Comparison of ENCODE assay signal across 6 cellular contexts in the genomic region with DNA sequence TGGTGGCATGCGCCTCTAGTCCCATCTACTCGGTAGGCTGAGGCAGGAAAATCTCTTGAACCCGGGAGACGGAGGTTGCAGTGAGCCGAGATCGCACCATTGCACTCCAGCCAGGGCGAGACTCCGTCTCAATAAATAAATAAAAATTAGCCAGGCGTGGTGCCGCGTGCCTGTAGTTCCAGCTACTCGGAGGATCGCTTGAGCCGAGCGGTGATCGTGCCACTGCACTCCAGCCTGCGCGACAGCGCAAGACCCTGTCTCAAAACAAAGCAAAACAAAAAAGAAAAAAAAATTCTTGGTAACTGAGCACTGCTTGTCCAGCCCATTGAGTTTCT. TPM values are rescaled to one million over a fixed set of nuclear protein-coding genes. Genes with fewer than 3 reads are reported as not detected.
DNase-seq lines count a peak whose midpoint lies in the region; ATAC-seq and TF ChIP-seq lines count a peak whose summit lies in the region.

No MANE protein-coding gene starts in this region.

- no peaks in the 10 kb centered on the region for H3K36me3 ChIP-seq in hepatocyte (replicated peaks; ENCODE audit: insufficient read depth, low read depth)
- H3K36me3 ChIP-seq in upper lobe of left lung = peaks cover 32 to 61% (median 51%) of the 10 kb centered on the region in 4 donors

- no peaks in the 10 kb centered on the region for H4K20me1 ChIP-seq in hepatocyte (ENCODE audit: insufficient read depth, poor library complexity, severe bottlenecking)

- TF ChIP-seq EP300 in upper lobe of left lung (IDR thresholded peaks at IDR 0.05) = no peak

- H3K27me3 ChIP-seq in hepatocyte (no peaks in the 10 kb centered on the region), upper lobe of left lung (no peaks in the 10 kb centered on the region)

- no peak for DNase-seq in activated T-cell treated with anti-CD3 and anti-CD28 coated beads, Interleukin-2, amount 50 U/mL, for 4 hours
- DNase-seq in activated T-cell treated with anti-CD3 and anti-CD28 coated beads, Interleukin-2, amount 50 U/mL, for 48 hours = no peak
- DNase-seq in hepatocyte (ENCODE audit: low spot score) (no peak), upper lobe of left lung (peak in 1 of 2 donors; percentile 61), occipital lobe (lab: John Stamatoyannopoulos, UW) (no peak)
- no peak for DNase-seq in activated CD4-positive, alpha-beta T cell treated with anti-CD3 and anti-CD28 coated beads for 4 hours

- H3K4me2 ChIP-seq in hepatocyte = peak overlapping the region; percentile 97

- H3K9me3 Mint-ChIP-seq in activated T-cell treated with anti-CD3 and anti-CD28 coated beads, Interleukin-2, amount 50 U/mL, for 4 hours = no peaks in the 10 kb centered on the region

- peaks cover 29% of the 10 kb centered on the region for H3K79me2 ChIP-seq in hepatocyte

- H3K4me3 Mint-ChIP-seq in activated T-cell treated with anti-CD3 and anti-CD28 coated beads, Interleukin-2, amount 50 U/mL, for 4 hours = peak overlapping the region; percentile 99

- ATAC-seq in activated T-cell treated with anti-CD3 and anti-CD28 coated beads, Interleukin-2, amount 50 U/mL, for 4 hours = no peak
- ATAC-seq in upper lobe of left lung (ENCODE audit: low FRiP score in 2 of 2) = no peak

- WGBS in hepatocyte (ENCODE audit: low lambda C conversion rate, missing lambda C conversion rate) = 30% methylated on average over 19 of the region's 19 CpGs
- 17 to 25% methylated on average over 18 to 19 of the region's 19 CpGs for WGBS in upper lobe of left lung, 2 donors

- TF ChIP-seq CTCF in hepatocyte (IDR thresholded peaks at IDR 0.05; ENCODE audit: poor library complexity) = no peak
- TF ChIP-seq CTCF in upper lobe of left lung (IDR thresholded peaks at IDR 0.05) = no peak

- H3K27ac ChIP-seq in hepatocyte = peak overlapping the region; percentile 92
- H3K27ac ChIP-seq in upper lobe of left lung = peak overlapping the region; percentile 87 to 94 (median 93)

- H2AFZ ChIP-seq in hepatocyte = peak overlapping the region; percentile 90

- H3K36me3 Mint-ChIP-seq in activated T-cell treated with anti-CD3 and anti-CD28 coated beads, Interleukin-2, amount 50 U/mL, for 4 hours (ENCODE audit: insufficient read depth) = peaks cover 45% of the 10 kb centered on the region

- H3K4me1 ChIP-seq in hepatocyte (ENCODE audit: insufficient read depth) = peaks cover 15% of the 10 kb centered on the region
- peaks cover 17 to 28% (median 19%) of the 10 kb centered on the region in 4 donors for H3K4me1 ChIP-seq in upper lobe of left lung

- peak overlapping the region; percentile 95 for H3K4me3 ChIP-seq in hepatocyte
- H3K4me3 ChIP-seq in upper lobe of left lung = peak overlapping the region; percentile 47 to 87 (median 86)

- peaks cover 32% of the 10 kb centered on the region for H3K4me1 Mint-ChIP-seq in activated T-cell treated with anti-CD3 and anti-CD28 coated beads, Interleukin-2, amount 50 U/mL, for 4 hours (ENCODE audit: low read depth)

- TF ChIP-seq POLR2A in upper lobe of left lung (IDR thresholded peaks at IDR 0.05) = no peak

- no peaks in the 10 kb centered on the region for H3K9me2 ChIP-seq in hepatocyte (replicated peaks; ENCODE audit: insufficient read depth)

- H3K27me3 Mint-ChIP-seq in activated T-cell treated with anti-CD3 and anti-CD28 coated beads, Interleukin-2, amount 50 U/mL, for 4 hours (ENCODE audit: low read depth) = no peaks in the 10 kb centered on the region

- H3K9me3 ChIP-seq in hepatocyte (ENCODE audit: low read depth) (no peaks in the 10 kb centered on the region), upper lobe of left lung (no peaks in the 10 kb centered on the region)

RNA-seq across cellular contexts. Expression of gene WDR55, which starts 0.7 kb away (rescaled TPM):
- 10 to 100 TPM; 47.7 to 50.0 (median 49.5) TPM for total RNA-seq in activated T-cell treated with anti-CD3 and anti-CD28 coated beads, Interleukin-2, amount 50 U/mL, for 4 hours
- 21.2 and 21.4 TPM in 2 replicates for total RNA-seq in hepatocyte
- polyA plus RNA-seq in hepatocyte = 23.0 and 25.6 TPM in 2 replicates
- total RNA-seq in upper lobe of left lung = 10 to 100 TPM; 23.2 to 44.0 (median 24.5) TPM
- 14.2 TPM for total RNA-seq in occipital lobe

RNA-seq across cellular contexts. Expression of gene DND1, which starts 9.4 kb away (rescaled TPM):
- total RNA-seq in activated T-cell treated with anti-CD3 and anti-CD28 coated beads, Interleukin-2, amount 50 U/mL, for 4 hours = 1 to 10 TPM; 3.1 to 5.6 (median 4.5) TPM
- total RNA-seq in hepatocyte = 0.36 and 1.3 TPM in 2 replicates
- polyA plus RNA-seq in hepatocyte = 0.52 and 0.85 TPM in 2 replicates
- 1 to 10 TPM in 5 of 6 donors, under 1 TPM in 1; 0.92 to 3.6 (median 1.6) TPM for total RNA-seq in upper lobe of left lung
- total RNA-seq in occipital lobe = 0.31 TPM

RNA-seq across cellular contexts. Expression of gene IK, which starts 16.4 kb away (rescaled TPM):
- total RNA-seq in activated T-cell treated with anti-CD3 and anti-CD28 coated beads, Interleukin-2, amount 50 U/mL, for 4 hours = 100 to 1,000 TPM; 102 to 110 (median 106) TPM
- total RNA-seq in hepatocyte (68.7 and 72.2 TPM in 2 replicates), upper lobe of left lung (100 to 1,000 TPM in 2 of 6 donors, 10 to 100 TPM in 4; 72.2 to 153 (median 83.5) TPM), occipital lobe (55.7 TPM)
- 75.0 and 83.2 TPM in 2 replicates for polyA plus RNA-seq in hepatocyte

RNA-seq across cellular contexts. Expression of gene NDUFA2, which starts 16.6 kb away (rescaled TPM):
- 10 to 100 TPM; 68.6 to 78.2 (median 72.5) TPM for total RNA-seq in activated T-cell treated with anti-CD3 and anti-CD28 coated beads, Interleukin-2, amount 50 U/mL, for 4 hours
- total RNA-seq in hepatocyte (82.7 and 82.9 TPM in 2 replicates), upper lobe of left lung (10 to 100 TPM; 26.2 to 59.6 (median 51.8) TPM), occipital lobe (27.8 TPM)
- 161 and 182 TPM in 2 replicates for polyA plus RNA-seq in hepatocyte

RNA-seq across cellular contexts. Expression of gene TMCO6, which starts 24.7 kb away (rescaled TPM):
- 10 to 100 TPM; 16.5 to 20.6 (median 20.0) TPM for total RNA-seq in activated T-cell treated with anti-CD3 and anti-CD28 coated beads, Interleukin-2, amount 50 U/mL, for 4 hours
- total RNA-seq in hepatocyte (10.0 and 25.8 TPM in 2 replicates), upper lobe of left lung (10 to 100 TPM; 11.8 to 99.7 (median 31.3) TPM), occipital lobe (7.5 TPM)
- 9.3 and 13.1 TPM in 2 replicates for polyA plus RNA-seq in hepatocyte
